Comparison of ENCODE assay signal across 9 cellular contexts in the genomic region with DNA sequence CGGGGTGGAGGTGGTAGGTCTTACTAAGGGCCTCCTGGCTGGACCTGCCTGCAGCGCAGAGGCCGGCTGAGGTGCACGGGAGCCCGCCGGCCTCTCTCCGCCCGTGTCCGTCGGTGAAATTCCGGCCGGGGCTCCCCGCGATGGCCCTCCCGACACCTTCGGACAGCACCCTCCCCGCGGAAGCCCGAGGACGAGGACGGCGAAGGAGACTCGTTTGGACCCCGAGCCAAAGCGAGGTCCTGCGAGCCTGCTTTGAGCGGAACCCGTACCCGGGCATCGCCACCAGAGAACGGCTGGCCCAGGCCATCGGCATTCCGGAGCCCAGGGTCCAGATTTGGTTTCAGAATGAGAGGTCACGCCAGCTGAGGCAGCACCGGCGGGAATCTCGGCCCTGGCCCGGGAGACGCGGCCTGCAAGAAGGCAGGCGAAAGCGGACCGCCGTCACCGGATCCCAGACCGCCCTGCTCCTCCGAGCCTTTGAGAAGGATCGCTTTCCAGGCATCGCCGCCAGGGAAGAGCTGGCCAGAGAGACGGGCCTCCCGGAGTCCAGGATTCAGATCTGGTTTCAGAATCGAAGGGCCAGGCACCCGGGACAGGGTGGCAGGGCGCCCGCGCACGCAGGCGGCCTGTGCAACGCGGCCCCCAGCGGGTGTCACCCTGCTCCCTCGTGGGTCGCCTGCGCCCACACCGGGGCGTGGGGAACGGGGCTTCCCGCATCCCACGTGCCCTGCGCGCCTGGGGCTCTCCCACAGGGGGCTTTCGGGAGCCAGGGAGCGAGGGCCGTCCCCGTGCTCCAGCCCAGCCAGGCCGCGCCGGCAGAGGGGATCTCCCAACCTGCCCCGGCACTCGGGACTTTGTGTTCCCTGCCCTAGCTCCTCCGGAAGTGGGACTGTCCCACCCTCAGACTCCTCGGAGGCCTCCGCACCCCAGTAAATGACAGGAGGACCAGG. TPM values are rescaled to one million over a fixed set of nuclear protein-coding genes. Genes with fewer than 3 reads are reported as not detected.
A peak's percentile ranks its signal among the peaks of the same experiment; 100 is the strongest.
DNase-seq lines count a peak whose midpoint lies in the region; ATAC-seq and TF ChIP-seq lines count a peak whose summit lies in the region.
"Not testable (repeated sequence)": the region's sequence is repeated elsewhere in the genome, so short reads cannot be mapped to it uniquely, and the experiment has no call there.
"Had no signal": no experiment of that assay in that cellular context is flagged by ENCODE, and none has a peak within 500 bp of the region (broad histone marks: within the 10 kb centered on the region; RNA-seq: fewer than 3 reads in every experiment).

No MANE protein-coding gene starts in this region.

- not testable (repeated sequence) for TF ChIP-seq POLR2A in ovary (IDR thresholded peaks at IDR 0.05)

- not testable (repeated sequence) for H4K20me1 ChIP-seq in BLaER1 treated with 17β-estradiol and CSF1 and Interleukin-3, amounts not matched to agents 10 nM and 100 nM

- H3K4me1 Mint-ChIP-seq in HFFc6 (ENCODE audit: low read depth): not testable (repeated sequence)
- H3K4me1 Mint-ChIP-seq in activated T-cell treated with anti-CD3 and anti-CD28 coated beads, Interleukin-2, amount 50 U/mL, for 72 hours (ENCODE audit: low read depth): peaks cover 20% of the 10 kb centered on the region

- H3K27me3 Mint-ChIP-seq in HFFc6 (ENCODE audit: insufficient read depth): not testable (repeated sequence)
- H3K27me3 Mint-ChIP-seq in activated T-cell treated with anti-CD3 and anti-CD28 coated beads, Interleukin-2, amount 50 U/mL, for 72 hours (ENCODE audit: low read depth): peaks cover 58% of the 10 kb centered on the region

- not testable (repeated sequence) for TF ChIP-seq CTCF in HFFc6 (IDR thresholded peaks at IDR 0.05); ovary (IDR thresholded peaks at IDR 0.05)

- peaks cover 52% of the 10 kb centered on the region for H3K9me3 Mint-ChIP-seq in HFFc6
- peaks cover 11 to 13% of the 10 kb centered on the region in 2 donors for H3K9me3 Mint-ChIP-seq in activated T-cell treated with anti-CD3 and anti-CD28 coated beads, Interleukin-2, amount 50 U/mL, for 72 hours

- 50 to 51% (median 51%) methylated on average over 82 to 84 of the region's 84 CpGs for WGBS in ovary, 3 donors

- DNase-seq in HFFc6: peak; percentile 50
- DNase-seq in T follicular helper cell (ENCODE audit: low read depth): peak; percentile 28
- peak; percentile 19 to 30 for DNase-seq in activated T-cell treated with anti-CD3 and anti-CD28 coated beads, Interleukin-2, amount 50 U/mL, for 72 hours
- DNase-seq in dermis blood vessel endothelial cell: peak; percentile 7
- DNase-seq in ovary: peak; percentile 62 to 77 (median 72)
- DNase-seq in stimulated activated CD8-positive, alpha-beta memory T cell treated with anti-CD3 and anti-CD28 coated beads, Interleukin-4, amount 100 ng/mL, for 1 hour (ENCODE audit: low read depth in 2 of 2, low spot score in 1 of 2): peak; percentile 12 to 23

- not testable (repeated sequence) for H3K4me3 Mint-ChIP-seq in HFFc6; activated T-cell treated with anti-CD3 and anti-CD28 coated beads, Interleukin-2, amount 50 U/mL, for 72 hours

- not testable (repeated sequence) for H3K27ac Mint-ChIP-seq in HFFc6; activated T-cell treated with anti-CD3 and anti-CD28 coated beads, Interleukin-2, amount 50 U/mL, for 72 hours

- H3K27ac ChIP-seq in BLaER1 treated with 17β-estradiol and CSF1 and Interleukin-3, amounts not matched to agents 10 nM and 100 nM: peak overlapping the region in 10 of 11 experiments; percentile 37 to 93 (median 89); a peak in 19 of 22 replicates
- not testable (repeated sequence) for H3K27ac ChIP-seq in iPS-18a (ENCODE audit: low read length); ovary

- not testable (repeated sequence) for H3K4me1 ChIP-seq in BLaER1 treated with 17β-estradiol and CSF1 and Interleukin-3, amounts not matched to agents 10 nM and 100 nM; iPS-18a (ENCODE audit: control insufficient read depth, low read depth, low read length); ovary (ENCODE audit: insufficient read depth)

- intact Hi-C loops in ovary (cut with DNase I): not testable (repeated sequence)

- H3K9me3 ChIP-seq in BLaER1 treated with 17β-estradiol and CSF1 and Interleukin-3, amounts not matched to agents 10 nM and 100 nM (replicated peaks in 1 of 11): peaks cover 39 to 62% (median 46%) of the 10 kb centered on the region in 11 experiments
- H3K9me3 ChIP-seq in iPS-18a (ENCODE audit: control insufficient read depth, low read depth, low read length); ovary: not testable (repeated sequence)

- H3K9ac ChIP-seq in BLaER1 treated with 17β-estradiol and CSF1 and Interleukin-3, amounts not matched to agents 10 nM and 100 nM: peak overlapping the region; percentile 69 to 90 (median 87)
- not testable (repeated sequence) for H3K9ac ChIP-seq in iPS-18a (ENCODE audit: low read length)

- peaks cover 10% of the 10 kb centered on the region for H3K36me3 Mint-ChIP-seq in HFFc6 (ENCODE audit: low read depth)
- peaks cover 18 to 30% of the 10 kb centered on the region in 2 donors for H3K36me3 Mint-ChIP-seq in activated T-cell treated with anti-CD3 and anti-CD28 coated beads, Interleukin-2, amount 50 U/mL, for 72 hours (ENCODE audit: insufficient read depth in 2 of 2)

- ATAC-seq in activated T-cell treated with anti-CD3 and anti-CD28 coated beads, Interleukin-2, amount 50 U/mL, for 72 hours (replicated peaks in 1 of 2): peak; percentile 50 to 54

- TF ChIP-seq EP300 in ovary (IDR thresholded peaks at IDR 0.05): not testable (repeated sequence)

- H3K4me2 ChIP-seq in BLaER1 treated with 17β-estradiol and CSF1 and Interleukin-3, amounts not matched to agents 10 nM and 100 nM: peak overlapping the region; percentile 73 to 94 (median 78)

- peaks cover 31 to 40% (median 34%) of the 10 kb centered on the region in 11 experiments for H3K27me3 ChIP-seq in BLaER1 treated with 17β-estradiol and CSF1 and Interleukin-3, amounts not matched to agents 10 nM and 100 nM
- H3K27me3 ChIP-seq in iPS-18a (ENCODE audit: control insufficient read depth, insufficient read depth, low read length): peaks cover 95% of the 10 kb centered on the region
- H3K27me3 ChIP-seq in ovary: not testable (repeated sequence)

- not testable (repeated sequence) for H3K36me3 ChIP-seq in BLaER1 treated with 17β-estradiol and CSF1 and Interleukin-3, amounts not matched to agents 10 nM and 100 nM; iPS-18a (ENCODE audit: control insufficient read depth, low read depth, low read length); ovary

- peak overlapping the region; percentile 53 to 77 (median 74) for H3K4me3 ChIP-seq in BLaER1 treated with 17β-estradiol and CSF1 and Interleukin-3, amounts not matched to agents 10 nM and 100 nM
- H3K4me3 ChIP-seq in iPS-18a (ENCODE audit: low read length) (peak overlapping the region; percentile 73), ovary (peak overlapping the region; percentile 11)

RNA-seq across cellular contexts. Expression of gene FRG2C, which starts 4.9 kb away (rescaled TPM):
- total RNA-seq in HFFc6 (2021; fragmentation: NEBNext Ultra II Directional; extraction: Animal tissue kit (Norgen Biotek cat#: 25700)): not detected
- not detected for total RNA-seq in activated T-cell treated with anti-CD3 and anti-CD28 coated beads, Interleukin-2, amount 50 U/mL, for 72 hours
- total RNA-seq in dermis blood vessel endothelial cell (not detected in 2 replicates), ovary (not detected)
- polyA plus RNA-seq in ovary: not detected
- total RNA-seq: pulmonary artery endothelial cell had no signal

Comparison
In these comparisons a context has a peak if more than half of its experiments do, and no peak if none do; other contexts are left out.
1. H3K4me3 ChIP-seq: peak in every context shown above with its lines; median percentile 74 in BLaER1 treated with 17β-estradiol and CSF1 and Interleukin-3, amounts not matched to agents 10 nM and 100 nM; 73 in iPS-18a; 11 in ovary.
2. DNase-seq: peak in every context shown above with its lines; median percentile 72 in ovary; 50 in HFFc6; 28 in T follicular helper cell; 24 in activated T-cell treated with anti-CD3 and anti-CD28 coated beads, Interleukin-2, amount 50 U/mL, for 72 hours; 18 in stimulated activated CD8-positive, alpha-beta memory T cell treated with anti-CD3 and anti-CD28 coated beads, Interleukin-4, amount 100 ng/mL, for 1 hour; 7 in dermis blood vessel endothelial cell.